ENCODE assay signal across 16 cellular contexts in genomic region chr5:98570661-98571181, GRCh38.
DNase-seq lines count a peak whose midpoint lies in the region; ATAC-seq and TF ChIP-seq lines count a peak whose summit lies in the region.
"Had no signal": no experiment of that assay in that cellular context is flagged by ENCODE, and none has a peak within 500 bp of the region (broad histone marks: within the 10 kb centered on the region; RNA-seq: fewer than 3 reads in every experiment).

No MANE protein-coding gene starts in this region.

- no peak for TF ChIP-seq CTCF in foreskin fibroblast (IDR thresholded peaks at IDR 0.05; ENCODE audit: low read depth, low read length)

- no peaks in the 10 kb centered on the region for H3K36me3 ChIP-seq in adipocyte (ENCODE audit: control insufficient read depth, insufficient read depth, low read length, severe bottlenecking)
- no peaks in the 10 kb centered on the region for H3K36me3 ChIP-seq in effector memory CD4-positive, alpha-beta T cell (ENCODE audit: control insufficient read depth, insufficient read depth, low read length)
- H3K36me3 ChIP-seq: right lobe of liver had no signal

- no peak overlapping the region for H3K4me3 ChIP-seq in adipocyte (ENCODE audit: low read length)
- H3K4me3 ChIP-seq in foreskin fibroblast (ENCODE audit: low read depth in 1 of 2, low read length in 2 of 2), result no peak overlapping the region
- no peak overlapping the region for H3K4me3 ChIP-seq in effector memory CD4-positive, alpha-beta T cell (ENCODE audit: insufficient read depth, low read depth, low read length, poor library complexity, severe bottlenecking)
- H3K4me3 ChIP-seq: dorsolateral prefrontal cortex, right lobe of liver had no signal

- no peaks in the 10 kb centered on the region for H3K4me1 ChIP-seq in adipocyte (ENCODE audit: control insufficient read depth, insufficient read depth, low read length)
- H3K4me1 ChIP-seq in effector memory CD4-positive, alpha-beta T cell (ENCODE audit: control insufficient read depth, insufficient read depth, low read length, poor library complexity, severe bottlenecking), result no peaks in the 10 kb centered on the region
- H3K4me1 ChIP-seq: right lobe of liver had no signal

- DNase-seq in H4 (ENCODE audit: low spot score) (peak; percentile 19), adipocyte (ENCODE audit: low read depth) (peak; percentile 12), foreskin fibroblast (peak; percentile 35 to 61), retina (peak; percentile 6), NK-92 (lab: John Stamatoyannopoulos, UW; ENCODE audit: unreplicated experiment) (no peak)
- DNase-seq in activated CD8-positive, alpha-beta memory T cell treated with anti-CD3 and anti-CD28 coated beads, Interleukin-2, amount 50 U/mL, for 48 hours, result no peak
- no peak for DNase-seq in effector memory CD4-positive, alpha-beta T cell
- DNase-seq: dorsolateral prefrontal cortex, GDM1, islet precursor cell, Karpas-422, NCI-H1694 treated with DMSO at 0.1 percent for 48 hours, NCI-H774, right lobe of liver had no signal

- no peaks in the 10 kb centered on the region for H3K27me3 ChIP-seq in adipocyte (replicated peaks; ENCODE audit: control insufficient read depth, insufficient read depth, low read length)
- H3K27me3 ChIP-seq in effector memory CD4-positive, alpha-beta T cell (replicated peaks; ENCODE audit: control insufficient read depth, insufficient read depth, low read length, poor library complexity, severe bottlenecking), result no peaks in the 10 kb centered on the region
- H3K27me3 ChIP-seq: dorsolateral prefrontal cortex, right lobe of liver had no signal

- H3K9me3 ChIP-seq in adipocyte (ENCODE audit: control insufficient read depth, low read length), result no peaks in the 10 kb centered on the region
- no peaks in the 10 kb centered on the region for H3K9me3 ChIP-seq in effector memory CD4-positive, alpha-beta T cell (ENCODE audit: control insufficient read depth, low read length)
- H3K9me3 ChIP-seq: right lobe of liver had no signal

- H3K9ac ChIP-seq in adipocyte (ENCODE audit: low read length), result no peak overlapping the region

- ATAC-seq in GM18858 (IDR thresholded peaks at IDR 0.05; ENCODE audit: unreplicated experiment), result no peak
- ATAC-seq: right lobe of liver; stimulated activated memory B cell treated with anti-CD40 and anti-IgM and Interleukin-4, amounts not matched to agents 10 μg/mL and 1 μg/mL and 100 μg/mL, for 72 hours had no signal

- H3K27ac ChIP-seq in effector memory CD4-positive, alpha-beta T cell (ENCODE audit: insufficient read depth, low read length, poor library complexity, severe bottlenecking), result no peak overlapping the region
- H3K27ac ChIP-seq: dorsolateral prefrontal cortex, right lobe of liver had no signal

Comparison
In these comparisons a context has a peak if more than half of its experiments do, and no peak if none do; other contexts are left out.
1. DNase-seq: peak in H4 (single experiment), adipocyte (single experiment), foreskin fibroblast (2 of 2) and retina (single experiment); none in activated CD8-positive, alpha-beta memory T cell treated with anti-CD3 and anti-CD28 coated beads, Interleukin-2, amount 50 U/mL, for 48 hours (single experiment), effector memory CD4-positive, alpha-beta T cell (0 of 3) and NK-92 (single experiment).